ENCODE assay signal across 8 cellular contexts in genomic region chr4:76830612-76831474, GRCh38.
DNase-seq lines count a peak whose midpoint lies in the region; ATAC-seq and TF ChIP-seq lines count a peak whose summit lies in the region.

No MANE protein-coding gene starts in this region.

- H3K23ac ChIP-seq in trophoblast cell (ENCODE audit: low read length): no peak overlapping the region

- no peaks in the 10 kb centered on the region for H3K9me3 Mint-ChIP-seq in Calu3 (ENCODE audit: low read depth, unreplicated experiment)
- H3K9me3 Mint-ChIP-seq in activated CD4-positive, alpha-beta memory T cell treated with anti-CD3 and anti-CD28 coated beads, Interleukin-2, amount 10 ng/mL, durations not matched to agents 7 days and 5 days: no peaks in the 10 kb centered on the region
- no peaks in the 10 kb centered on the region for H3K9me3 Mint-ChIP-seq in activated naive CD4-positive, alpha-beta T cell treated with anti-CD3 and anti-CD28 coated beads for 36 hours

- intact Hi-C loops in Calu3 (cut with micrococcal nuclease; ENCODE audit: unreplicated experiment) (no loop called here), Panc1 (cut with micrococcal nuclease; ENCODE audit: unreplicated experiment) (loop anchor here (5.0 kb wide), 1 partner anchor 116 kb away; the partner anchor contains the start of gene SEPTIN11)
- intact Hi-C loops in activated naive CD4-positive, alpha-beta T cell treated with anti-CD3 and anti-CD28 coated beads for 36 hours (cut with micrococcal nuclease): no loop called here

- H2AFZ ChIP-seq in trophoblast cell (ENCODE audit: insufficient read depth, low read length, poor library complexity): peak overlapping the region; percentile 37

- peak; percentile 88 for ATAC-seq in Panc1
- ATAC-seq in HG02759 (IDR thresholded peaks at IDR 0.05; ENCODE audit: unreplicated experiment): no peak
- no peak for ATAC-seq in HG02642 (IDR thresholded peaks at IDR 0.05; ENCODE audit: poor library complexity, unreplicated experiment)

- H2AK5ac ChIP-seq in trophoblast cell (ENCODE audit: low read length): peak overlapping the region; percentile 4

- H3K4me1 ChIP-seq in Panc1 (ENCODE audit: control insufficient read depth, insufficient read depth, low read length) (peaks cover 18% of the 10 kb centered on the region), trophoblast cell (ENCODE audit: control insufficient read depth in 1 of 2, insufficient read depth in 2 of 2, low read length in 2 of 2) (peaks cover 11 to 12% of the 10 kb centered on the region in 2 experiments)

- BruUV-seq in Calu3 (replicated peaks; lab: Mats Ljungman, UMichigan): no TSS peak
- no TSS peak for BruUV-seq in Panc1 (replicated peaks; lab: Mats Ljungman, UMichigan)

- H3K4me2 ChIP-seq in trophoblast cell (ENCODE audit: low read length): no peak overlapping the region

- TF ChIP-seq CTCF in Calu3 (IDR thresholded peaks at IDR 0.05; ENCODE audit: unreplicated experiment) (no peak), Panc1 (IDR thresholded peaks at IDR 0.05) (no peak)

- H2BK120ac ChIP-seq in trophoblast cell (ENCODE audit: insufficient read depth, low read length, poor library complexity): peak overlapping the region; percentile 26

- no peak overlapping the region for H2BK5ac ChIP-seq in trophoblast cell (ENCODE audit: low read depth, low read length, poor library complexity)

- H4K8ac ChIP-seq in trophoblast cell (ENCODE audit: low read depth, low read length): peak overlapping the region; percentile 20

- peaks cover 15% of the 10 kb centered on the region for H3K4me1 Mint-ChIP-seq in Calu3 (ENCODE audit: low read depth, unreplicated experiment)
- H3K4me1 Mint-ChIP-seq in activated CD4-positive, alpha-beta memory T cell treated with anti-CD3 and anti-CD28 coated beads, Interleukin-2, amount 10 ng/mL, durations not matched to agents 7 days and 5 days: no peaks in the 10 kb centered on the region
- H3K4me1 Mint-ChIP-seq in activated naive CD4-positive, alpha-beta T cell treated with anti-CD3 and anti-CD28 coated beads for 36 hours (ENCODE audit: low read depth): no peaks in the 10 kb centered on the region

- no peaks in the 10 kb centered on the region for H3K79me2 ChIP-seq in trophoblast cell (ENCODE audit: control insufficient read depth, insufficient read depth, low read length, poor library complexity)

- H3K27ac ChIP-seq in Panc1 (ENCODE audit: low read length) (peak overlapping the region; percentile 87), trophoblast cell (ENCODE audit: low read depth, low read length) (peak overlapping the region; percentile 29)

- no peak overlapping the region for H4K12ac ChIP-seq in trophoblast cell (ENCODE audit: low read depth, low read length)

- DNase-seq in Calu3 (peak; percentile 28), Panc1 (ENCODE audit: low read depth, low spot score) (peak; percentile 88), fibroblast of peridontal ligament (ENCODE audit: extremely low read depth) (peak; percentile 89), trophoblast cell (peak in 1 of 2 donors; percentile 46)
- no peak for DNase-seq in activated CD4-positive, alpha-beta memory T cell treated with anti-CD3 and anti-CD28 coated beads, Interleukin-2, amount 10 ng/mL, durations not matched to agents 7 days and 5 days
- no peak for DNase-seq in activated naive CD4-positive, alpha-beta T cell treated with anti-CD3 and anti-CD28 coated beads for 36 hours

- no peaks in the 10 kb centered on the region for H3K9me3 ChIP-seq in Panc1 (ENCODE audit: control insufficient read depth, insufficient read depth, low read depth, low read length)
- H3K9me3 ChIP-seq in trophoblast cell (ENCODE audit: insufficient read depth, low read depth, low read length): no peaks in the 10 kb centered on the region

- peak overlapping the region; percentile 5 to 26; a peak in 2 of 4 replicates for H3K4me3 ChIP-seq in Panc1 (ENCODE audit: low read depth in 2 of 2, low read length in 2 of 2)
- H3K4me3 ChIP-seq in trophoblast cell (ENCODE audit: low read depth, low read length): no peak overlapping the region

- H3K36me3 ChIP-seq in Panc1 (ENCODE audit: control insufficient read depth, insufficient read depth, low read length): no peaks in the 10 kb centered on the region
- no peaks in the 10 kb centered on the region for H3K36me3 ChIP-seq in trophoblast cell (ENCODE audit: control insufficient read depth in 1 of 2, insufficient read depth in 2 of 2, low read length in 2 of 2)

- H3K18ac ChIP-seq in trophoblast cell (ENCODE audit: low read length): peak overlapping the region; percentile 3

- CTCF ChIA-PET in Calu3 (lab: Charles Lee) (no interaction called here), Panc1 (lab: Charles Lee) (interaction anchor here (0.6 kb wide), 1 partner anchor 118 kb away, joined by 3 read pairs; the partner anchor contains the start of gene SEPTIN11)
- CTCF ChIA-PET in activated CD4-positive, alpha-beta memory T cell treated with anti-CD3 and anti-CD28 coated beads, Interleukin-2, amount 10 ng/mL, durations not matched to agents 7 days and 5 days (lab: Charles Lee): no interaction called here
- CTCF ChIA-PET in activated naive CD4-positive, alpha-beta T cell treated with anti-CD3 and anti-CD28 coated beads for 36 hours (lab: Charles Lee): no interaction called here

- H3K36me3 Mint-ChIP-seq in Calu3 (ENCODE audit: insufficient read depth, unreplicated experiment): no peaks in the 10 kb centered on the region
- H3K36me3 Mint-ChIP-seq in activated CD4-positive, alpha-beta memory T cell treated with anti-CD3 and anti-CD28 coated beads, Interleukin-2, amount 10 ng/mL, durations not matched to agents 7 days and 5 days (ENCODE audit: low read depth): no peaks in the 10 kb centered on the region
- H3K36me3 Mint-ChIP-seq in activated naive CD4-positive, alpha-beta T cell treated with anti-CD3 and anti-CD28 coated beads for 36 hours (ENCODE audit: low read depth): no peaks in the 10 kb centered on the region

- peak overlapping the region; percentile 61 for H2BK12ac ChIP-seq in trophoblast cell (ENCODE audit: low read length)

- H3K27me3 ChIP-seq in Panc1 (ENCODE audit: control insufficient read depth, insufficient read depth, low read length) (no peaks in the 10 kb centered on the region), trophoblast cell (ENCODE audit: insufficient read depth, low read length) (no peaks in the 10 kb centered on the region)

- H3K27ac Mint-ChIP-seq in Calu3 (ENCODE audit: unreplicated experiment): peak overlapping the region; percentile 62
- no peak overlapping the region for H3K27ac Mint-ChIP-seq in activated CD4-positive, alpha-beta memory T cell treated with anti-CD3 and anti-CD28 coated beads, Interleukin-2, amount 10 ng/mL, durations not matched to agents 7 days and 5 days
- H3K27ac Mint-ChIP-seq in activated naive CD4-positive, alpha-beta T cell treated with anti-CD3 and anti-CD28 coated beads for 36 hours: no peak overlapping the region

- POLR2A ChIA-PET in Panc1 (lab: Charles Lee): no interaction called here
- POLR2A ChIA-PET in activated CD4-positive, alpha-beta memory T cell treated with anti-CD3 and anti-CD28 coated beads, Interleukin-2, amount 10 ng/mL, durations not matched to agents 7 days and 5 days (lab: Charles Lee): no interaction called here

- peak overlapping the region; percentile 3 for H3K14ac ChIP-seq in trophoblast cell (ENCODE audit: low read length)

- H3K27me3 Mint-ChIP-seq in Calu3 (ENCODE audit: unreplicated experiment): no peaks in the 10 kb centered on the region
- no peaks in the 10 kb centered on the region for H3K27me3 Mint-ChIP-seq in activated CD4-positive, alpha-beta memory T cell treated with anti-CD3 and anti-CD28 coated beads, Interleukin-2, amount 10 ng/mL, durations not matched to agents 7 days and 5 days
- no peaks in the 10 kb centered on the region for H3K27me3 Mint-ChIP-seq in activated naive CD4-positive, alpha-beta T cell treated with anti-CD3 and anti-CD28 coated beads for 36 hours (ENCODE audit: low read depth)

- no peak overlapping the region for H3K9ac ChIP-seq in trophoblast cell (ENCODE audit: low read length)

- in situ Hi-C loops in Panc1 (cut with HindIII; ENCODE audit: low pct_unique_long_range_greater_than_20kb, low sequenced_read_pairs): no loop called here

- H3K79me1 ChIP-seq in trophoblast cell (ENCODE audit: low read length): peaks cover 9% of the 10 kb centered on the region

- no CpG with 5 or more reads among the region's 13 CpGs for WGBS in trophoblast cell (ENCODE audit: extremely low coverage, insufficient coverage, insufficient read length)

- H3K4ac ChIP-seq in trophoblast cell (ENCODE audit: low read depth, low read length): no peak overlapping the region

- H4K91ac ChIP-seq in trophoblast cell (ENCODE audit: low read depth, low read length): peak overlapping the region; percentile 32

- peak overlapping the region; percentile 4 for H3K4me3 Mint-ChIP-seq in Calu3 (ENCODE audit: low read depth, unreplicated experiment)
- H3K4me3 Mint-ChIP-seq in activated CD4-positive, alpha-beta memory T cell treated with anti-CD3 and anti-CD28 coated beads, Interleukin-2, amount 10 ng/mL, durations not matched to agents 7 days and 5 days: no peak overlapping the region
- no peak overlapping the region for H3K4me3 Mint-ChIP-seq in activated naive CD4-positive, alpha-beta T cell treated with anti-CD3 and anti-CD28 coated beads for 36 hours

Comparison
In these comparisons a context has a peak if more than half of its experiments do, and no peak if none do; other contexts are left out.
1. DNase-seq: peak in Calu3 (single experiment), Panc1 (single experiment) and fibroblast of peridontal ligament (single experiment); none in activated CD4-positive, alpha-beta memory T cell treated with anti-CD3 and anti-CD28 coated beads, Interleukin-2, amount 10 ng/mL, durations not matched to agents 7 days and 5 days (single experiment) and activated naive CD4-positive, alpha-beta T cell treated with anti-CD3 and anti-CD28 coated beads for 36 hours (single experiment).